ENCODE assay signal across 25 cellular contexts in the genomic region with DNA sequence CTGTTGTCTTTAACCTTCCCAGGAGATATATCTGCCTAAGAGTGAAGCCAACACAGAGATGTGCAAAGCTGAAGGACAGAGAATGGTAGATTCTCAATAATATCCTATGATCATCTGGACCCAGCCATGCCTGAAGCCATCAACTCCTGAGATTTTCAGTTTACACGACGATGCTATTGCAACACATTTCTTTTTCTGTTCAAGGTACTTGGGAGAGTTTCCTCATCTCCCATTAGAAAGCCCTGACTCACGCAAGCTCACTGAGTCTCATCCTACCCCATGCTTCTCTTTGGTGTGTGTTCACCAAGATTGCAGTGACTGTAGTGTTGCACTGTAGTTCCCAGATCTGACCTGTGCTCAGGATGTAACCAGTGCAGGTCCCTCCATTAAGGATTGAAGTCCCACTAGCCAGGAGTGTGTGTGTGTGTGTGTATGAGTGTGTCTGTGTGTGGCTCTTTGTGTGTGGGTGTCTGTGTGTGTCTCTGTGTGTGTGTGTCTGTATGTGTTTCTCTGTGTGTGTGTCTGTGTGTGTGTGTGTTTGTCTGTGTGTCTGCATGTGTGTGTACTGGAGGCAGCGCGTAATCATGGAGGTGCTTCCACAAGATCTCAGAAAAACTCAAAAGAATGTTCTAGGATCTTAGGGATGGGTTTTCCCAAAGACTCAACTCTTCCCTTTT. TPM values are rescaled to one million over a fixed set of nuclear protein-coding genes. Genes with fewer than 3 reads are reported as not detected.
"Had no signal": no experiment of that assay in that cellular context is flagged by ENCODE, and none has a peak within 500 bp of the region (broad histone marks: within the 10 kb centered on the region; RNA-seq: fewer than 3 reads in every experiment).

No MANE protein-coding gene starts in this region.

- H3K9me3 ChIP-seq: left ventricle myocardium inferior, mucosa of descending colon, psoas muscle, tibial nerve, vagina had no signal

- H3K36me3 ChIP-seq: vagina had no signal

- H3K9me3 Mint-ChIP-seq: activated naive CD8-positive, alpha-beta T cell treated with anti-CD3 and anti-CD28 coated beads, Interleukin-2, amount 10 ng/mL, durations not matched to agents 7 days and 5 days had no signal

- H3K27me3 ChIP-seq: tibial nerve, vagina had no signal

- H3K4me3 Mint-ChIP-seq: activated naive CD8-positive, alpha-beta T cell treated with anti-CD3 and anti-CD28 coated beads, Interleukin-2, amount 10 ng/mL, durations not matched to agents 7 days and 5 days; memory B cell; naive B cell; neural crest cell; T-helper 17 cell had no signal

- H3K4me1 ChIP-seq: left ventricle myocardium inferior, psoas muscle, tibial nerve, vagina had no signal

- H3K4me1 Mint-ChIP-seq: activated naive CD8-positive, alpha-beta T cell treated with anti-CD3 and anti-CD28 coated beads, Interleukin-2, amount 10 ng/mL, durations not matched to agents 7 days and 5 days; memory B cell; naive B cell; neural crest cell; T-helper 17 cell had no signal

- H3K4me3 ChIP-seq: dorsolateral prefrontal cortex, left ventricle myocardium inferior, mucosa of descending colon, psoas muscle, skin epidermis, tibial nerve, vagina had no signal

- H3K27ac Mint-ChIP-seq: activated naive CD8-positive, alpha-beta T cell treated with anti-CD3 and anti-CD28 coated beads, Interleukin-2, amount 10 ng/mL, durations not matched to agents 7 days and 5 days; memory B cell; T-helper 17 cell had no signal

- H3K27me3 Mint-ChIP-seq: activated naive CD8-positive, alpha-beta T cell treated with anti-CD3 and anti-CD28 coated beads, Interleukin-2, amount 10 ng/mL, durations not matched to agents 7 days and 5 days had no signal

- H3K27ac ChIP-seq: dorsolateral prefrontal cortex, epithelial cell of prostate, left ventricle myocardium inferior, psoas muscle, skin epidermis, tibial nerve, vagina had no signal

- ATAC-seq: mucosa of descending colon; psoas muscle; right cardiac atrium; stimulated activated naive CD8-positive, alpha-beta T cell treated with anti-CD3 and anti-CD28 coated beads, Interleukin-15, Interleukin-2, amounts not matched to agents 100 U/mL and 50 U/mL, for 24 hours; T-helper 17 cell had no signal

- DNase-seq: activated CD4-positive, alpha-beta T cell treated with anti-CD3 and anti-CD28 coated beads, Interleukin-2, amount 50 U/mL, for 4 hours; activated naive CD4-positive, alpha-beta T cell treated with Interleukin-2 at 50 U/mL for 16 hours; activated naive CD8-positive, alpha-beta T cell treated with anti-CD3 and anti-CD28 coated beads, Interleukin-2, amount 10 ng/mL, durations not matched to agents 7 days and 5 days; activated T-cell treated with anti-CD3 and anti-CD28 coated beads for 4 hours; amygdala; caudate nucleus; dorsolateral prefrontal cortex; hypothalamus; kidney; left ventricle myocardium inferior; mucosa of descending colon; naive B cell; psoas muscle; right cardiac atrium; stimulated activated naive CD8-positive, alpha-beta T cell treated with anti-CD3 and anti-CD28 coated beads, Interleukin-15, Interleukin-2, amounts not matched to agents 100 U/mL and 50 U/mL, for 24 hours; substantia nigra; T-helper 17 cell had no signal

- H3K36me3 Mint-ChIP-seq: activated naive CD8-positive, alpha-beta T cell treated with anti-CD3 and anti-CD28 coated beads, Interleukin-2, amount 10 ng/mL, durations not matched to agents 7 days and 5 days; naive B cell had no signal

RNA-seq across cellular contexts. Expression of a gene that starts 15.5 kb away (rescaled TPM):
- total RNA-seq: activated naive CD8-positive, alpha-beta T cell treated with anti-CD3 and anti-CD28 coated beads, Interleukin-2, amount 10 ng/mL, durations not matched to agents 7 days and 5 days had no signal

RNA-seq across cellular contexts. Expression of a gene that starts 57.8 kb away (rescaled TPM):
- total RNA-seq: activated naive CD8-positive, alpha-beta T cell treated with anti-CD3 and anti-CD28 coated beads, Interleukin-2, amount 10 ng/mL, durations not matched to agents 7 days and 5 days; fibroblast of lung; kidney; left ventricle myocardium inferior; mucosa of descending colon; neural crest cell; omental fat pad; psoas muscle; T-helper 17 cell; tibial nerve; vagina had no signal
- polyA plus RNA-seq: fibroblast of lung had no signal
